ENCODE assay signal across 8 cellular contexts in genomic region chr13:40983725-40984669, GRCh38. TPM values are rescaled to one million over a fixed set of nuclear protein-coding genes. Genes with fewer than 3 reads are reported as not detected.
DNase-seq lines count a peak whose midpoint lies in the region; ATAC-seq and TF ChIP-seq lines count a peak whose summit lies in the region.

No MANE protein-coding gene starts in this region.

- H3K79me2 ChIP-seq in ACC112 (ENCODE audit: control insufficient read depth, insufficient read depth, low read length, unreplicated experiment) = peaks cover 61% of the 10 kb centered on the region
- H3K79me2 ChIP-seq in Karpas-422 (ENCODE audit: low read length) = peaks cover 98% of the 10 kb centered on the region

- H3K27me3 ChIP-seq in ACC112 (ENCODE audit: insufficient read depth, low read length) = no peaks in the 10 kb centered on the region
- H3K27me3 ChIP-seq in Karpas-422 (ENCODE audit: low read length) = no peaks in the 10 kb centered on the region
- H3K27me3 ChIP-seq in body of pancreas = no peaks in the 10 kb centered on the region
- no peaks in the 10 kb centered on the region for H3K27me3 ChIP-seq in muscle layer of duodenum (ENCODE audit: low read depth, low read length)

- H3K4me1 ChIP-seq in ACC112 (ENCODE audit: control insufficient read depth, insufficient read depth, low read length, unreplicated experiment) (peaks cover 37% of the 10 kb centered on the region), Karpas-422 (ENCODE audit: low read length) (peaks cover 98% of the 10 kb centered on the region), body of pancreas (peaks cover 86% of the 10 kb centered on the region), muscle layer of duodenum (ENCODE audit: control insufficient read depth in 1 of 2, insufficient read depth in 2 of 2, low read length in 2 of 2) (peaks cover 26 to 31% of the 10 kb centered on the region in 2 donors)

- no peak for TF ChIP-seq CTCF in body of pancreas (IDR thresholded peaks at IDR 0.05)

- no peak for ATAC-seq in body of pancreas

- TF ChIP-seq POLR2A in body of pancreas (IDR thresholded peaks at IDR 0.05) = no peak

- no peak for DNase-seq in Karpas-422
- DNase-seq in body of pancreas = no peak
- no peak for DNase-seq in mesenteric fat pad (ENCODE audit: low spot score)
- no peak for DNase-seq in stimulated activated CD4-positive, alpha-beta T cell treated with anti-CD3 and anti-CD28 coated beads, Interleukin-15, amount 100 ng/mL, for 24 hours
- DNase-seq in NCI-H226 = no peak
- DNase-seq in putamen (ENCODE audit: low spot score) = no peak

- no peaks in the 10 kb centered on the region for H3K9me2 ChIP-seq in Karpas-422 (replicated peaks; ENCODE audit: insufficient read depth, low read length)

- peaks cover 18% of the 10 kb centered on the region for H4K20me1 ChIP-seq in Karpas-422 (ENCODE audit: insufficient read depth, low read depth, low read length)

- H3K4me2 ChIP-seq in Karpas-422 (ENCODE audit: low read depth, low read length, poor library complexity, severe bottlenecking) = peak overlapping the region; percentile 96

- H3K9me3 ChIP-seq in Karpas-422 (ENCODE audit: low read length) = no peaks in the 10 kb centered on the region
- H3K9me3 ChIP-seq in body of pancreas = no peaks in the 10 kb centered on the region
- no peaks in the 10 kb centered on the region for H3K9me3 ChIP-seq in muscle layer of duodenum (ENCODE audit: control insufficient read depth in 1 of 2, low read length in 2 of 2)

- H3K36me3 ChIP-seq in ACC112 (ENCODE audit: insufficient read depth, low read length) (peaks cover 5% of the 10 kb centered on the region; the same call in 1 of the 2 replicates), Karpas-422 (ENCODE audit: insufficient read depth, low read length) (peaks cover 10% of the 10 kb centered on the region; the same call in 1 of the 2 replicates), body of pancreas (replicated peaks in 1 of 2; ENCODE audit: insufficient read depth in 1 of 2, low read depth in 2 of 2) (no peaks in the 10 kb centered on the region), muscle layer of duodenum (ENCODE audit: control insufficient read depth in 1 of 2, insufficient read depth in 2 of 2, low read length in 2 of 2) (no peaks in the 10 kb centered on the region)

- peak overlapping the region; percentile 73 for H3K9ac ChIP-seq in Karpas-422 (ENCODE audit: low read length)

- H3K4me3 ChIP-seq in ACC112 (ENCODE audit: low read depth, low read length) (peak overlapping the region; percentile 70), Karpas-422 (ENCODE audit: low read length) (peak overlapping the region; percentile 59), body of pancreas (no peak overlapping the region), muscle layer of duodenum (ENCODE audit: low read depth in 1 of 2, low read length in 2 of 2) (peak overlapping the region; percentile 43)

- intact Hi-C loops in body of pancreas (cut with DNase I) = loop anchor here (10.0 kb wide), 1 partner anchor 71 kb away; no protein-coding TSS in a partner anchor

- H3K27ac ChIP-seq in ACC112 (ENCODE audit: low read depth, low read length) (peak overlapping the region; percentile 88), Karpas-422 (ENCODE audit: low read length) (peak overlapping the region; percentile 92), body of pancreas (peak overlapping the region; percentile 45 to 85 (median 74)), muscle layer of duodenum (ENCODE audit: low read length) (peak overlapping the region; percentile 92)

- H2AFZ ChIP-seq in ACC112 (ENCODE audit: low read length, unreplicated experiment) = no peak overlapping the region
- no peak overlapping the region for H2AFZ ChIP-seq in Karpas-422 (ENCODE audit: low read length)

- WGBS in body of pancreas, 2 donors = 64 to 78% methylated on average over 4 of the region's 4 CpGs

RNA-seq across cellular contexts. Expression of gene ELF1, which starts 35.1 kb away (rescaled TPM):
- total RNA-seq in Karpas-422 (2014; rRNA removed; shearing (Covaris generic); ENCODE audit: low replicate concordance) = 66.1 and 84.0 TPM in 2 replicates
- total RNA-seq in body of pancreas (10 to 100 TPM; 40.5 to 61.7 TPM), mesenteric fat pad (74.2 TPM)

Comparison
In these comparisons a context has a peak if more than half of its experiments do, and no peak if none do; other contexts are left out.
1. H3K4me3 ChIP-seq: peak in ACC112 (single experiment), Karpas-422 (single experiment) and muscle layer of duodenum (2 of 2); none in body of pancreas (0 of 2).
2. Peak in every context shown above with its lines, with median percentiles within 50 percentile points of each other: H3K27ac ChIP-seq.